30 cellular contexts compared by ENCODE assay signal in the genomic region with DNA sequence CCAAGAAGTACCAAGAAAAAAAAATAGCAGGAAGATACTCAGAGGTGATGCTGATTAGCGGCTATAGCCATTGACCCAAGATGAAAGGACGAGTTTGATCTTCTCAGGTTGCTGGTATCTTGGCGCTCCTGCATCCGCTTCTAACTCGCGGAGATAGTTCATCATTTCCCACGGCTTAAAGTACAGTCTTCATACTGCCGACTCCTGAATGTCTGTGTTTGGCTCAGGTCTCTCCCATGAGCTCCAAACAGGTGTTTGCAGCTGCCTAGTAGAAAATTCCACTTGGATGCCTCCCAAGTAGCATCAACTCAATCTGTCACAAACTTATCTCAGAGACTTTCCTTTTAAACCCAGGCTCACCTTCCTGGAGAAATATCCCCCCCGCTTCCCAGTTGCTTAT.
"Had no signal": no experiment of that assay in that cellular context is flagged by ENCODE, and none has a peak within 500 bp of the region (broad histone marks: within the 10 kb centered on the region; RNA-seq: fewer than 3 reads in every experiment).

No MANE protein-coding gene starts in this region.

- DNase-seq: activated CD4-positive, alpha-beta memory T cell treated with anti-CD3 and anti-CD28 coated beads for 36 hours; activated CD4-positive, alpha-beta T cell treated with anti-CD3 and anti-CD28 coated beads for 36 hours; activated CD4-positive, alpha-beta T cell treated with anti-CD3 and anti-CD28 coated beads, Interleukin-2, amount 10 ng/mL, durations not matched to agents 24 days and 14 days; activated CD4-positive, CD25-positive, alpha-beta regulatory T cell; activated CD4-positive, CD25-positive, alpha-beta regulatory T cell treated with anti-CD3 and anti-CD28 coated beads, Interleukin-2, amount 50 U/mL, for 72 hours; activated CD8-positive, alpha-beta memory T cell treated with anti-CD3 and anti-CD28 coated beads, Interleukin-2, amount 10 ng/mL, durations not matched to agents 7 days and 5 days; activated CD8-positive, alpha-beta memory T cell treated with anti-CD3 and anti-CD28 coated beads, Interleukin-2, amount 50 U/mL, for 4 hours; activated CD8-positive, alpha-beta T cell treated with anti-CD3 and anti-CD28 coated beads, Interleukin-2, amount 10 ng/mL, durations not matched to agents 7 days and 5 days; activated effector memory CD4-positive, alpha-beta T cell treated with Interleukin-2 at 50 U/mL for 16 hours; activated gamma-delta T cell treated with Interleukin-2 at 50 U/mL for 16 hours; activated naive CD4-positive, alpha-beta T cell treated with anti-CD3 and anti-CD28 coated beads, Interleukin-2, amount 50 U/mL, for 16 hours; activated naive CD4-positive, alpha-beta T cell treated with Interleukin-2 at 50 U/mL for 16 hours; activated T-cell treated with anti-CD3 and anti-CD28 coated beads for 4 hours; activated T-cell treated with anti-CD3 and anti-CD28 coated beads, Interleukin-2, amount 50 U/mL, for 24 hours; activated T-cell treated with anti-CD3 and anti-CD28 coated beads, Interleukin-2, amount 50 U/mL, for 72 hours; amniotic stem cell; anterior cingulate cortex; caudate nucleus; cortex of kidney; dermis blood vessel endothelial cell; effector CD4-positive, alpha-beta T cell; effector memory CD8-positive, alpha-beta T cell; erythroblast; esophagus squamous epithelium; foreskin melanocyte; heart right ventricle; T-helper 2 cell had no signal

- H3K4me3 ChIP-seq: esophagus squamous epithelium, gastroesophageal sphincter, heart right ventricle, hepatocyte had no signal

- H3K9me3 ChIP-seq: esophagus squamous epithelium, gastroesophageal sphincter, heart right ventricle had no signal

- H3K4me1 ChIP-seq: esophagus squamous epithelium, gastroesophageal sphincter, heart right ventricle had no signal

- H3K4me1 Mint-ChIP-seq: activated CD4-positive, alpha-beta T cell treated with anti-CD3 and anti-CD28 coated beads for 36 hours; activated CD4-positive, alpha-beta T cell treated with anti-CD3 and anti-CD28 coated beads, Interleukin-2, amount 10 ng/mL, durations not matched to agents 24 days and 14 days; activated CD8-positive, alpha-beta memory T cell treated with anti-CD3 and anti-CD28 coated beads, Interleukin-2, amount 10 ng/mL, durations not matched to agents 7 days and 5 days had no signal

- ATAC-seq: activated CD4-positive, alpha-beta T cell treated with anti-CD3 and anti-CD28 coated beads for 36 hours; activated CD8-positive, alpha-beta memory T cell treated with anti-CD3 and anti-CD28 coated beads, Interleukin-2, amount 10 ng/mL, durations not matched to agents 7 days and 5 days; activated CD8-positive, alpha-beta T cell treated with anti-CD3 and anti-CD28 coated beads, Interleukin-2, amount 10 ng/mL, durations not matched to agents 7 days and 5 days; activated T-cell treated with anti-CD3 and anti-CD28 coated beads, Interleukin-2, amount 50 U/mL, for 72 hours; effector memory CD8-positive, alpha-beta T cell; gastroesophageal sphincter; heart right ventricle had no signal

- H3K27me3 Mint-ChIP-seq: activated CD4-positive, alpha-beta T cell treated with anti-CD3 and anti-CD28 coated beads, Interleukin-2, amount 10 ng/mL, durations not matched to agents 24 days and 14 days; activated CD8-positive, alpha-beta memory T cell treated with anti-CD3 and anti-CD28 coated beads, Interleukin-2, amount 10 ng/mL, durations not matched to agents 7 days and 5 days had no signal

- H3K27me3 ChIP-seq: hepatocyte had no signal

- H3K36me3 ChIP-seq: esophagus squamous epithelium, gastroesophageal sphincter, heart right ventricle had no signal

- H3K27ac ChIP-seq: esophagus squamous epithelium, gastroesophageal sphincter, heart right ventricle, hepatocyte had no signal

- H3K4me3 Mint-ChIP-seq: activated CD4-positive, alpha-beta memory T cell treated with anti-CD3 and anti-CD28 coated beads for 36 hours; activated CD4-positive, alpha-beta T cell treated with anti-CD3 and anti-CD28 coated beads for 36 hours; activated CD4-positive, alpha-beta T cell treated with anti-CD3 and anti-CD28 coated beads, Interleukin-2, amount 10 ng/mL, durations not matched to agents 24 days and 14 days; activated CD8-positive, alpha-beta memory T cell treated with anti-CD3 and anti-CD28 coated beads, Interleukin-2, amount 10 ng/mL, durations not matched to agents 7 days and 5 days; activated CD8-positive, alpha-beta T cell treated with anti-CD3 and anti-CD28 coated beads, Interleukin-2, amount 10 ng/mL, durations not matched to agents 7 days and 5 days; activated naive CD8-positive, alpha-beta T cell; activated T-cell treated with anti-CD3 and anti-CD28 coated beads, Interleukin-2, amount 50 U/mL, for 24 hours; activated T-cell treated with anti-CD3 and anti-CD28 coated beads, Interleukin-2, amount 50 U/mL, for 72 hours; effector memory CD8-positive, alpha-beta T cell had no signal

- H3K27ac Mint-ChIP-seq: activated CD4-positive, alpha-beta memory T cell treated with anti-CD3 and anti-CD28 coated beads for 36 hours; activated CD4-positive, alpha-beta T cell treated with anti-CD3 and anti-CD28 coated beads for 36 hours; activated CD4-positive, alpha-beta T cell treated with anti-CD3 and anti-CD28 coated beads, Interleukin-2, amount 10 ng/mL, durations not matched to agents 24 days and 14 days; activated CD8-positive, alpha-beta memory T cell treated with anti-CD3 and anti-CD28 coated beads, Interleukin-2, amount 10 ng/mL, durations not matched to agents 7 days and 5 days; activated CD8-positive, alpha-beta T cell treated with anti-CD3 and anti-CD28 coated beads, Interleukin-2, amount 10 ng/mL, durations not matched to agents 7 days and 5 days; activated naive CD8-positive, alpha-beta T cell; activated T-cell treated with anti-CD3 and anti-CD28 coated beads, Interleukin-2, amount 50 U/mL, for 24 hours; activated T-cell treated with anti-CD3 and anti-CD28 coated beads, Interleukin-2, amount 50 U/mL, for 72 hours; effector memory CD8-positive, alpha-beta T cell had no signal

- H3K36me3 Mint-ChIP-seq: activated CD4-positive, alpha-beta memory T cell treated with anti-CD3 and anti-CD28 coated beads for 36 hours; activated CD8-positive, alpha-beta memory T cell treated with anti-CD3 and anti-CD28 coated beads, Interleukin-2, amount 10 ng/mL, durations not matched to agents 7 days and 5 days; activated naive CD8-positive, alpha-beta T cell had no signal

- H3K9me3 Mint-ChIP-seq: activated CD4-positive, alpha-beta memory T cell treated with anti-CD3 and anti-CD28 coated beads for 36 hours; activated CD4-positive, alpha-beta T cell treated with anti-CD3 and anti-CD28 coated beads, Interleukin-2, amount 10 ng/mL, durations not matched to agents 24 days and 14 days; activated T-cell treated with anti-CD3 and anti-CD28 coated beads, Interleukin-2, amount 50 U/mL, for 24 hours; activated T-cell treated with anti-CD3 and anti-CD28 coated beads, Interleukin-2, amount 50 U/mL, for 72 hours; effector memory CD8-positive, alpha-beta T cell had no signal
